ENCODE assay signal across 18 cellular contexts in genomic region chr10:118621304-118621942, GRCh38. TPM values are rescaled to one million over a fixed set of nuclear protein-coding genes. Genes with fewer than 3 reads are reported as not detected.
DNase-seq lines count a peak whose midpoint lies in the region; ATAC-seq and TF ChIP-seq lines count a peak whose summit lies in the region.
"Had no signal": no experiment of that assay in that cellular context is flagged by ENCODE, and none has a peak within 500 bp of the region (broad histone marks: within the 10 kb centered on the region; RNA-seq: fewer than 3 reads in every experiment).

No MANE protein-coding gene starts in this region.

- ATAC-seq in PC-3 (no peak), HG02763 (IDR thresholded peaks at IDR 0.05; ENCODE audit: unreplicated experiment) (no peak)
- ATAC-seq in activated naive CD8-positive, alpha-beta T cell treated with anti-CD3 and anti-CD28 coated beads, Interleukin-2, amount 10 ng/mL, durations not matched to agents 7 days and 5 days (ENCODE audit: low read depth), result peak; percentile 82
- no peak for ATAC-seq in stimulated activated naive B cell treated with anti-CD40 and anti-IgM and Interleukin-4, amounts not matched to agents 10 μg/mL and 1 μg/mL and 100 μg/mL, for 72 hours (replicated peaks)

- no peaks in the 10 kb centered on the region for H3K9me3 Mint-ChIP-seq in activated naive CD8-positive, alpha-beta T cell treated with anti-CD3 and anti-CD28 coated beads, Interleukin-2, amount 10 ng/mL, durations not matched to agents 7 days and 5 days
- H3K9me3 Mint-ChIP-seq in stimulated activated naive B cell treated with anti-CD40 and anti-IgM and Interleukin-4, amounts not matched to agents 10 μg/mL and 1 μg/mL and 100 μg/mL, for 72 hours, result peaks cover 0 to 3% of the 10 kb centered on the region in 2 donors
- H3K9me3 Mint-ChIP-seq: HFFc6 had no signal

- no peak for TF ChIP-seq CTCF in PC-3 (conservative IDR thresholded peaks at IDR 0.05; ENCODE audit: low read depth, low read length)

- intact Hi-C loops in PC-3 (cut with micrococcal nuclease), result no loop called here

- H3K27ac Mint-ChIP-seq in activated naive CD8-positive, alpha-beta T cell treated with anti-CD3 and anti-CD28 coated beads, Interleukin-2, amount 10 ng/mL, durations not matched to agents 7 days and 5 days, result peak overlapping the region; percentile 26
- H3K27ac Mint-ChIP-seq in stimulated activated naive B cell treated with anti-CD40 and anti-IgM and Interleukin-4, amounts not matched to agents 10 μg/mL and 1 μg/mL and 100 μg/mL, for 72 hours, result no peak overlapping the region
- H3K27ac Mint-ChIP-seq: HFFc6 had no signal

- BruUV-seq in PC-3 (replicated peaks; lab: Mats Ljungman, UMichigan), result no TSS peak

- peaks cover 11% of the 10 kb centered on the region for H3K4me1 Mint-ChIP-seq in activated naive CD8-positive, alpha-beta T cell treated with anti-CD3 and anti-CD28 coated beads, Interleukin-2, amount 10 ng/mL, durations not matched to agents 7 days and 5 days
- no peaks in the 10 kb centered on the region for H3K4me1 Mint-ChIP-seq in stimulated activated naive B cell treated with anti-CD40 and anti-IgM and Interleukin-4, amounts not matched to agents 10 μg/mL and 1 μg/mL and 100 μg/mL, for 72 hours

- H3K4me1 ChIP-seq in PC-3 (ENCODE audit: insufficient read depth, low read length), result no peaks in the 10 kb centered on the region

- no peak overlapping the region for H2AFZ ChIP-seq in PC-3 (ENCODE audit: low read length)

- no peaks in the 10 kb centered on the region for H3K9me3 ChIP-seq in PC-3 (ENCODE audit: low read length)
- H3K9me3 ChIP-seq: thoracic aorta had no signal

- no peak overlapping the region for H3K4me3 ChIP-seq in PC-3 (ENCODE audit: low read length)
- H3K4me3 ChIP-seq: thoracic aorta had no signal

- CTCF ChIA-PET in PC-3 (lab: Charles Lee), result interaction anchor here (0.7 kb wide), 1 partner anchor 261 kb away, joined by 6 read pairs; no protein-coding TSS in a partner anchor

- DNase-seq in NCI-H2107 treated with DMSO at 0.1 percent for 48 hours (lab: John Stamatoyannopoulos, UW; ENCODE audit: unreplicated experiment) (peak; percentile 1), NCI-H2107 (lab: John Stamatoyannopoulos, UW) (no peak), PC-3 (peak; percentile 2), HuH-7.5 (ENCODE audit: low spot score) (no peak)
- DNase-seq in activated naive CD8-positive, alpha-beta T cell treated with anti-CD3 and anti-CD28 coated beads, Interleukin-2, amount 10 ng/mL, durations not matched to agents 7 days and 5 days, result no peak
- DNase-seq in stimulated activated CD4-positive, alpha-beta T cell treated with anti-CD3 and anti-CD28 coated beads, Interleukin-4, amount 100 ng/mL, for 4 hours, result peak; percentile 3 to 17
- DNase-seq in stimulated activated naive B cell treated with anti-CD40 and anti-IgM and Interleukin-4, amounts not matched to agents 10 μg/mL and 1 μg/mL and 100 μg/mL, for 72 hours, result no peak
- DNase-seq: DMS153, HFFc6, hypothalamus, NCI-H187 treated with DMSO at 0.1 percent for 48 hours, T1000 had no signal

- H3K36me3 Mint-ChIP-seq in activated naive CD8-positive, alpha-beta T cell treated with anti-CD3 and anti-CD28 coated beads, Interleukin-2, amount 10 ng/mL, durations not matched to agents 7 days and 5 days, result no peaks in the 10 kb centered on the region
- peaks cover 0 to 2% of the 10 kb centered on the region in 2 donors for H3K36me3 Mint-ChIP-seq in stimulated activated naive B cell treated with anti-CD40 and anti-IgM and Interleukin-4, amounts not matched to agents 10 μg/mL and 1 μg/mL and 100 μg/mL, for 72 hours

- no peaks in the 10 kb centered on the region for H4K20me1 ChIP-seq in PC-3 (ENCODE audit: low read length)

- no peak overlapping the region for H3K4me2 ChIP-seq in PC-3 (ENCODE audit: low read length)

- no peak overlapping the region for H3K27ac ChIP-seq in PC-3 (ENCODE audit: low read length)
- H3K27ac ChIP-seq: 22Rv1, epithelial cell of prostate, thoracic aorta had no signal

- no peaks in the 10 kb centered on the region for H3F3A ChIP-seq in PC-3 (ENCODE audit: low read length, unreplicated experiment)

- H3K36me3 ChIP-seq in PC-3 (ENCODE audit: low read depth, low read length), result no peaks in the 10 kb centered on the region
- H3K36me3 ChIP-seq: thoracic aorta had no signal

- H3K79me2 ChIP-seq in PC-3 (ENCODE audit: low read length), result no peaks in the 10 kb centered on the region

- peaks cover 7% of the 10 kb centered on the region for H3K27me3 Mint-ChIP-seq in activated naive CD8-positive, alpha-beta T cell treated with anti-CD3 and anti-CD28 coated beads, Interleukin-2, amount 10 ng/mL, durations not matched to agents 7 days and 5 days
- H3K27me3 Mint-ChIP-seq in stimulated activated naive B cell treated with anti-CD40 and anti-IgM and Interleukin-4, amounts not matched to agents 10 μg/mL and 1 μg/mL and 100 μg/mL, for 72 hours, result peaks cover 31 to 38% of the 10 kb centered on the region in 2 donors

- peaks cover 40% of the 10 kb centered on the region for H3K27me3 ChIP-seq in PC-3 (ENCODE audit: low read length)

- no peak overlapping the region for H3K9ac ChIP-seq in PC-3 (ENCODE audit: low read length)

- POLR2A ChIA-PET in PC-3 (lab: Charles Lee; ENCODE audit: unreplicated experiment), result no interaction called here
- POLR2A ChIA-PET in activated naive CD8-positive, alpha-beta T cell treated with anti-CD3 and anti-CD28 coated beads, Interleukin-2, amount 10 ng/mL, durations not matched to agents 7 days and 5 days (lab: Charles Lee), result no interaction called here

- peak overlapping the region; percentile 18 for H3K4me3 Mint-ChIP-seq in activated naive CD8-positive, alpha-beta T cell treated with anti-CD3 and anti-CD28 coated beads, Interleukin-2, amount 10 ng/mL, durations not matched to agents 7 days and 5 days
- H3K4me3 Mint-ChIP-seq in stimulated activated naive B cell treated with anti-CD40 and anti-IgM and Interleukin-4, amounts not matched to agents 10 μg/mL and 1 μg/mL and 100 μg/mL, for 72 hours, result no peak overlapping the region
- H3K4me3 Mint-ChIP-seq: HFFc6 had no signal

- H3K9me2 ChIP-seq in PC-3 (replicated peaks; ENCODE audit: low read length), result no peaks in the 10 kb centered on the region

RNA-seq across cellular contexts. Expression of gene PRLHR, which starts 26.0 kb away (rescaled TPM):
- total RNA-seq in PC-3 (2014; rRNA removed), result not detected in 2 replicates
- total RNA-seq in activated naive CD8-positive, alpha-beta T cell treated with anti-CD3 and anti-CD28 coated beads, Interleukin-2, amount 10 ng/mL, durations not matched to agents 7 days and 5 days, result not detected
- total RNA-seq: cardiac septum, HFFc6, osteoblast, thoracic aorta had no signal

Comparison
In these comparisons a context has a peak if more than half of its experiments do, and no peak if none do; other contexts are left out.
1. DNase-seq: peak in NCI-H2107 treated with DMSO at 0.1 percent for 48 hours (single experiment), PC-3 (single experiment) and stimulated activated CD4-positive, alpha-beta T cell treated with anti-CD3 and anti-CD28 coated beads, Interleukin-4, amount 100 ng/mL, for 4 hours (2 of 2); none in NCI-H2107 (single experiment), activated naive CD8-positive, alpha-beta T cell treated with anti-CD3 and anti-CD28 coated beads, Interleukin-2, amount 10 ng/mL, durations not matched to agents 7 days and 5 days (single experiment), stimulated activated naive B cell treated with anti-CD40 and anti-IgM and Interleukin-4, amounts not matched to agents 10 μg/mL and 1 μg/mL and 100 μg/mL, for 72 hours (single experiment) and HuH-7.5 (single experiment).